In the genomic region with DNA sequence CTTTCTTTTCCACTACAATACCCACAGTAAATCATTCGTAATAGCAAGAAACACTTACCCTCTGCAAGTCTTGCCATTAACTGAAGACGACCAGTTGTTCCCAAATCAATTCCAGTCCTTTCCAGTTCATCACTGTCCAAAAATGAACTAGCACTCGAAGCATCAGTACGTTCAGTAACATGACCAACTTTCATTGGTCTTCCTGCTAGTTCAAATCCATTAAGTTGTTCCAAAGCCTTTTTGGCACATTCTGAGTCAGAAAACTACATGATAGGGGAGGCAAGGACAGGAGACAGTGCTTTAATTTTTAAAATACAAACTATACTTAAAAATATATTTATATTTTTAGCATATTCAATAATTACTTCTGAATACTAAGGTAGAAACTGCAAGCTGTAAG, we compare ENCODE assay signal across 1 cellular context.
A peak's percentile ranks its signal among the peaks of the same experiment; 100 is the strongest.
TF ChIP-seq lines count a peak whose summit lies in the region.

No MANE protein-coding gene starts in this region.

TF ChIP-seq in HepG2, 621 proteins besides CTCF, POLR2A, EP300 and RAD21:
- TF ChIP-seq ELF4 (CRISPR knock-in tag; IDR thresholded peaks at IDR 0.05; ENCODE audit: borderline replicate concordance) = no peak
- TF ChIP-seq RBM22 (optimal IDR thresholded peaks at IDR 0.05; ENCODE audit: low read length) = peak; percentile 74
- TF ChIP-seq SMYD3 (CRISPR knock-in tag; IDR thresholded peaks at IDR 0.05) = no peak
- TF ChIP-seq ZNF607 (CRISPR knock-in tag; IDR thresholded peaks at IDR 0.05; ENCODE audit: borderline replicate concordance) = 0 out of 2 replicates have a peak, but pooled peaks have one; percentile 38
- TF ChIP-seq, protein P1, sequence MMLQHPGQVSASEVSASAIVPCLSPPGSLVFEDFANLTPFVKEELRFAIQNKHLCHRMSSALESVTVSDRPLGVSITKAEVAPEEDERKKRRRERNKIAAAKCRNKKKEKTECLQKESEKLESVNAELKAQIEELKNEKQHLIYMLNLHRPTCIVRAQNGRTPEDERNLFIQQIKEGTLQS (CRISPR knock-in tag; IDR thresholded peaks at IDR 0.05) = no peak
- peak; percentile 51 for TF ChIP-seq POLR2AphosphoS5 (IDR thresholded peaks at IDR 0.05; ENCODE audit: low read depth, low read length)
- no peak for TF ChIP-seq THYN1 (CRISPR knock-in tag; IDR thresholded peaks at IDR 0.05; ENCODE audit: borderline replicate concordance, low read depth)
- TF ChIP-seq POLR2AphosphoS2 (IDR thresholded peaks at IDR 0.05; ENCODE audit: low read depth, low read length) = peak; percentile 63; the same call in 1 of the 2 replicates
- TF ChIP-seq ZNF761 (CRISPR knock-in tag; conservative IDR thresholded peaks at IDR 0.05) = 0 out of 2 replicates have a peak, but pooled peaks have one; percentile 15
- TF ChIP-seq POLR2G (IDR thresholded peaks at IDR 0.05; ENCODE audit: low read depth, low read length) = 0 out of 2 replicates have a peak, but pooled peaks have one; percentile 43
